In genomic region chr9:23423999-23424398, GRCh38 we compare ENCODE assay signal across 8 cellular contexts.
"Had no signal": no experiment of that assay in that cellular context is flagged by ENCODE, and none has a peak within 500 bp of the region (broad histone marks: within the 10 kb centered on the region; RNA-seq: fewer than 3 reads in every experiment).

No MANE protein-coding gene starts in this region.

- FAIRE-seq: G401.6, GM12878, GM12891, GM12892, GM18507, GM19239 had no signal

- H3K4me3 ChIP-seq: GM12878 had no signal

- DNase-seq: GDM1, GF-D8 had no signal

- ATAC-seq: GM12878 had no signal
